Comparison of ENCODE assay signal across 9 cellular contexts in genomic region chr5:171483453-171484177, GRCh38.
DNase-seq lines count a peak whose midpoint lies in the region; ATAC-seq, FAIRE-seq and TF ChIP-seq lines count a peak whose summit lies in the region.
"Had no signal": no experiment of that assay in that cellular context is flagged by ENCODE, and none has a peak within 500 bp of the region (broad histone marks: within the 10 kb centered on the region; RNA-seq: fewer than 3 reads in every experiment).

No MANE protein-coding gene starts in this region.

- no peak overlapping the region for H3K4me2 ChIP-seq in smooth muscle cell
- H3K4me2 ChIP-seq: KMS-11 had no signal

- no peaks in the 10 kb centered on the region for H3K79me2 ChIP-seq in smooth muscle cell (ENCODE audit: low read depth)

- no peak overlapping the region for H2AFZ ChIP-seq in smooth muscle cell (ENCODE audit: low read depth)

- POLR2A ChIA-PET in GM10248 (lab: Yijun Ruan, JAX): no interaction called here

- peak; percentile 81 for DNase-seq in amniotic epithelial cell (ENCODE audit: low read depth)
- peak; percentile 91 for DNase-seq in Right ventricle myocardium superior
- peak in 5 of 6 donors; percentile 33 to 70 (median 53) for DNase-seq in pancreas
- DNase-seq in aorta: peak; percentile 93 to 96
- DNase-seq in GM10248 (ENCODE audit: extremely low spot score): no peak
- no peak for DNase-seq in smooth muscle cell (lab: John Stamatoyannopoulos, UW; ENCODE audit: unreplicated experiment)
- DNase-seq in activated naive CD4-positive, alpha-beta T cell treated with anti-CD3 and anti-CD28 coated beads, Interleukin-2, amount 10 ng/mL, durations not matched to agents 7 days and 5 days: no peak

- ATAC-seq in Right ventricle myocardium superior (ENCODE audit: poor library complexity): peak; percentile 93
- ATAC-seq in pancreas: peak; percentile 46 to 90 (median 83)
- ATAC-seq in aorta (ENCODE audit: low FRiP score): peak; percentile 91

- H3K9ac ChIP-seq in smooth muscle cell (ENCODE audit: low read depth): no peak overlapping the region
- H3K9ac ChIP-seq: KMS-11 had no signal

- WGBS in pancreas, 2 donors: 53 to 61% methylated on average over 25 of the region's 25 CpGs
- WGBS in aorta, 2 donors: 27 to 29% methylated on average over 25 of the region's 25 CpGs
- WGBS in smooth muscle cell (ENCODE audit: low lambda C conversion rate): 93% methylated on average over 21 of the region's 25 CpGs

- H3K4me3 ChIP-seq in pancreas: no peak overlapping the region
- H3K4me3 ChIP-seq in aorta (ENCODE audit: low read length in 2 of 2): no peak overlapping the region
- no peak overlapping the region for H3K4me3 ChIP-seq in smooth muscle cell

- no peaks in the 10 kb centered on the region for H3K36me3 ChIP-seq in pancreas
- H3K36me3 ChIP-seq in aorta (ENCODE audit: control insufficient read depth in 1 of 2, insufficient read depth in 2 of 2, low read length in 1 of 2): no peaks in the 10 kb centered on the region
- H3K36me3 ChIP-seq in smooth muscle cell (ENCODE audit: low read depth): no peaks in the 10 kb centered on the region

- peaks cover 12% of the 10 kb centered on the region for H3K4me1 Mint-ChIP-seq in activated naive CD4-positive, alpha-beta T cell treated with anti-CD3 and anti-CD28 coated beads, Interleukin-2, amount 10 ng/mL, durations not matched to agents 7 days and 5 days

- no peaks in the 10 kb centered on the region for H3K9me3 Mint-ChIP-seq in activated naive CD4-positive, alpha-beta T cell treated with anti-CD3 and anti-CD28 coated beads, Interleukin-2, amount 10 ng/mL, durations not matched to agents 7 days and 5 days
- H3K9me3 Mint-ChIP-seq: activated naive CD8-positive, alpha-beta T cell treated with anti-CD3 and anti-CD28 coated beads, Interleukin-2, amount 10 ng/mL, durations not matched to agents 7 days and 5 days had no signal

- no peaks in the 10 kb centered on the region for H3K9me3 ChIP-seq in pancreas
- H3K9me3 ChIP-seq in aorta (ENCODE audit: control insufficient read depth, low read length): no peaks in the 10 kb centered on the region
- no peaks in the 10 kb centered on the region for H3K9me3 ChIP-seq in smooth muscle cell (replicated peaks; ENCODE audit: low read depth)

- H3K4me3 Mint-ChIP-seq in activated naive CD4-positive, alpha-beta T cell treated with anti-CD3 and anti-CD28 coated beads, Interleukin-2, amount 10 ng/mL, durations not matched to agents 7 days and 5 days: no peak overlapping the region
- H3K4me3 Mint-ChIP-seq: activated naive CD8-positive, alpha-beta T cell treated with anti-CD3 and anti-CD28 coated beads, Interleukin-2, amount 10 ng/mL, durations not matched to agents 7 days and 5 days had no signal

- no peaks in the 10 kb centered on the region for H3F3A ChIP-seq in smooth muscle cell (ENCODE audit: low read depth)

- intact Hi-C loops in Right ventricle myocardium superior (cut with DNase I) (no loop called here), pancreas (cut with DNase I) (no loop called here), aorta (cut with DNase I) (loop anchor here (5.0 to 10.0 kb wide), 3 partner anchors 39 to 111 kb away; no protein-coding TSS in a partner anchor)

- H3K27ac ChIP-seq in pancreas (no peak overlapping the region), aorta (ENCODE audit: low read depth in 1 of 2, low read length in 2 of 2) (no peak overlapping the region), smooth muscle cell (ENCODE audit: low read depth) (no peak overlapping the region)
- H3K27ac ChIP-seq: KMS-11 had no signal

- H3K27me3 Mint-ChIP-seq in activated naive CD4-positive, alpha-beta T cell treated with anti-CD3 and anti-CD28 coated beads, Interleukin-2, amount 10 ng/mL, durations not matched to agents 7 days and 5 days: peaks cover 36% of the 10 kb centered on the region

- no peak for TF ChIP-seq CTCF in pancreas (IDR thresholded peaks at IDR 0.05)
- no peak for TF ChIP-seq CTCF in GM10248 (IDR thresholded peaks at IDR 0.05; ENCODE audit: control extremely low read depth, extremely low read depth, low read depth, missing control alignments)
- no peak for TF ChIP-seq CTCF in smooth muscle cell (IDR thresholded peaks at IDR 0.05; ENCODE audit: borderline replicate concordance, insufficient read depth, poor library complexity, severe bottlenecking)

- no peaks in the 10 kb centered on the region for H3K4me1 ChIP-seq in pancreas
- no peaks in the 10 kb centered on the region for H3K4me1 ChIP-seq in aorta (ENCODE audit: control insufficient read depth in 1 of 2, insufficient read depth in 2 of 2, low read length in 2 of 2)
- H3K4me1 ChIP-seq in smooth muscle cell (ENCODE audit: low read depth): no peaks in the 10 kb centered on the region

- H4K20me1 ChIP-seq in smooth muscle cell (ENCODE audit: low read depth): no peaks in the 10 kb centered on the region

- no peak for FAIRE-seq in pancreas (lab: Jason Lieb, UNC)

- H3K27ac Mint-ChIP-seq in activated naive CD4-positive, alpha-beta T cell treated with anti-CD3 and anti-CD28 coated beads, Interleukin-2, amount 10 ng/mL, durations not matched to agents 7 days and 5 days: no peak overlapping the region
- H3K27ac Mint-ChIP-seq: activated naive CD8-positive, alpha-beta T cell treated with anti-CD3 and anti-CD28 coated beads, Interleukin-2, amount 10 ng/mL, durations not matched to agents 7 days and 5 days had no signal

- H3K27me3 ChIP-seq in pancreas: no peaks in the 10 kb centered on the region
- no peaks in the 10 kb centered on the region for H3K27me3 ChIP-seq in aorta (ENCODE audit: control insufficient read depth in 1 of 2, insufficient read depth in 2 of 2, low read length in 1 of 2)
- no peaks in the 10 kb centered on the region for H3K27me3 ChIP-seq in smooth muscle cell (ENCODE audit: low read depth)

- CTCF ChIA-PET in GM10248 (lab: Yijun Ruan, JAX): interaction anchor here (0.8 to 5.7 kb wide), 15 partner anchors 8 to 424 kb away, joined by 3 to 40 read pairs (median 4); no protein-coding TSS in a partner anchor
- CTCF ChIA-PET in activated naive CD4-positive, alpha-beta T cell treated with anti-CD3 and anti-CD28 coated beads, Interleukin-2, amount 10 ng/mL, durations not matched to agents 7 days and 5 days (lab: Charles Lee): interaction anchor here (0.5 to 2.7 kb wide), 7 partner anchors 11 to 793 kb away, joined by 3 to 8 read pairs (median 3); no protein-coding TSS in a partner anchor

- no peaks in the 10 kb centered on the region for H3K36me3 Mint-ChIP-seq in activated naive CD4-positive, alpha-beta T cell treated with anti-CD3 and anti-CD28 coated beads, Interleukin-2, amount 10 ng/mL, durations not matched to agents 7 days and 5 days
- H3K36me3 Mint-ChIP-seq: activated naive CD8-positive, alpha-beta T cell treated with anti-CD3 and anti-CD28 coated beads, Interleukin-2, amount 10 ng/mL, durations not matched to agents 7 days and 5 days had no signal

Comparison
In these comparisons a context has a peak if more than half of its experiments do, and no peak if none do; other contexts are left out.
1. DNase-seq: peak in amniotic epithelial cell (single experiment), Right ventricle myocardium superior (single experiment), pancreas (5 of 6) and aorta (2 of 2); none in GM10248 (single experiment), smooth muscle cell (single experiment) and activated naive CD4-positive, alpha-beta T cell treated with anti-CD3 and anti-CD28 coated beads, Interleukin-2, amount 10 ng/mL, durations not matched to agents 7 days and 5 days (single experiment).
2. intact Hi-C loops: an anchor here in aorta (5.0 to 10.0 kb wide); none called in Right ventricle myocardium superior and pancreas.
3. Peak in every context shown above with its lines, with median percentiles within 50 percentile points of each other: ATAC-seq.